Comparison of ENCODE assay signal across 1 cellular context in genomic region chr20:35702824-35703695, GRCh38.
TF ChIP-seq lines count a peak whose summit lies in the region.

No MANE protein-coding gene starts in this region.

TF ChIP-seq in HepG2, 621 proteins besides CTCF, POLR2A, EP300 and RAD21 (continued from another document and continues in another):
- TF ChIP-seq, protein P1, sequence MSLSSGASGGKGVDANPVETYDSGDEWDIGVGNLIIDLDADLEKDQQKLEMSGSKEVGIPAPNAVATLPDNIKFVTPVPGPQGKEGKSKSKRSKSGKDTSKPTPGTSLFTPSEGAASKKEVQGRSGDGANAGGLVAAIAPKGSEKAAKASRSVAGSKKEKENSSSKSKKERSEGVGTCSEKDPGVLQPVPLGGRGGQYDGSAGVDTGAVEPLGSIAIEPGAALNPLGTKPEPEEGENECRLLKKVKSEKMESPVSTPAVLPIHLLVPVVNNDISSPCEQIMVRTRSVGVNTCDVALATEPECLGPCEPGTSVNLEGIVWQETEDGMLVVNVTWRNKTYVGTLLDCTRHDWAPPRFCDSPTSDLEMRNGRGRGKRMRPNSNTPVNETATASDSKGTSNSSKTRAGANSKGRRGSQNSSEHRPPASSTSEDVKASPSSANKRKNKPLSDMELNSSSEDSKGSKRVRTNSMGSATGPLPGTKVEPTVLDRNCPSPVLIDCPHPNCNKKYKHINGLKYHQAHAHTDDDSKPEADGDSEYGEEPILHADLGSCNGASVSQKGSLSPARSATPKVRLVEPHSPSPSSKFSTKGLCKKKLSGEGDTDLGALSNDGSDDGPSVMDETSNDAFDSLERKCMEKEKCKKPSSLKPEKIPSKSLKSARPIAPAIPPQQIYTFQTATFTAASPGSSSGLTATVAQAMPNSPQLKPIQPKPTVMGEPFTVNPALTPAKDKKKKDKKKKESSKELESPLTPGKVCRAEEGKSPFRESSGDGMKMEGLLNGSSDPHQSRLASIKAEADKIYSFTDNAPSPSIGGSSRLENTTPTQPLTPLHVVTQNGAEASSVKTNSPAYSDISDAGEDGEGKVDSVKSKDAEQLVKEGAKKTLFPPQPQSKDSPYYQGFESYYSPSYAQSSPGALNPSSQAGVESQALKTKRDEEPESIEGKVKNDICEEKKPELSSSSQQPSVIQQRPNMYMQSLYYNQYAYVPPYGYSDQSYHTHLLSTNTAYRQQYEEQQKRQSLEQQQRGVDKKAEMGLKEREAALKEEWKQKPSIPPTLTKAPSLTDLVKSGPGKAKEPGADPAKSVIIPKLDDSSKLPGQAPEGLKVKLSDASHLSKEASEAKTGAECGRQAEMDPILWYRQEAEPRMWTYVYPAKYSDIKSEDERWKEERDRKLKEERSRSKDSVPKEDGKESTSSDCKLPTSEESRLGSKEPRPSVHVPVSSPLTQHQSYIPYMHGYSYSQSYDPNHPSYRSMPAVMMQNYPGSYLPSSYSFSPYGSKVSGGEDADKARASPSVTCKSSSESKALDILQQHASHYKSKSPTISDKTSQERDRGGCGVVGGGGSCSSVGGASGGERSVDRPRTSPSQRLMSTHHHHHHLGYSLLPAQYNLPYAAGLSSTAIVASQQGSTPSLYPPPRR (CRISPR knock-in tag; IDR thresholded peaks at IDR 0.05; ENCODE audit: borderline replicate concordance): no peak
- TF ChIP-seq, protein P2, sequence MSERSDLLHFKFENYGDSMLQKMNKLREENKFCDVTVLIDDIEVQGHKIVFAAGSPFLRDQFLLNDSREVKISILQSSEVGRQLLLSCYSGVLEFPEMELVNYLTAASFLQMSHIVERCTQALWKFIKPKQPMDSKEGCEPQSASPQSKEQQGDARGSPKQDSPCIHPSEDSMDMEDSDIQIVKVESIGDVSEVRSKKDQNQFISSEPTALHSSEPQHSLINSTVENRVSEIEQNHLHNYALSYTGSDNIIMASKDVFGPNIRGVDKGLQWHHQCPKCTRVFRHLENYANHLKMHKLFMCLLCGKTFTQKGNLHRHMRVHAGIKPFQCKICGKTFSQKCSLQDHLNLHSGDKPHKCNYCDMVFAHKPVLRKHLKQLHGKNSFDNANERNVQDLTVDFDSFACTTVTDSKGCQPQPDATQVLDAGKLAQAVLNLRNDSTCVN (CRISPR knock-in tag; IDR thresholded peaks at IDR 0.05; ENCODE audit: borderline replicate concordance): no peak
- TF ChIP-seq KDM5A (IDR thresholded peaks at IDR 0.05; ENCODE audit: borderline replicate concordance, low read length) (no peak), TERF1 (CRISPR knock-in tag; IDR thresholded peaks at IDR 0.05) (no peak), ARNT (IDR thresholded peaks at IDR 0.05) (no peak), GTF2F1 (IDR thresholded peaks at IDR 0.05; ENCODE audit: low read length) (no peak), NCOA5 (CRISPR knock-in tag; IDR thresholded peaks at IDR 0.05) (no peak), MLLT10 (CRISPR knock-in tag; IDR thresholded peaks at IDR 0.05) (no peak), AGO1 (IDR thresholded peaks at IDR 0.05; ENCODE audit: low read depth, low read length, poor library complexity, severe bottlenecking) (peak; percentile 1), HOXD1 (CRISPR knock-in tag; IDR thresholded peaks at IDR 0.05) (no peak), DNMT3B (CRISPR knock-in tag; conservative IDR thresholded peaks at IDR 0.05) (no peak), MAFF (IDR thresholded peaks at IDR 0.05; ENCODE audit: low read depth, low read length) (peak; percentile 35; the same call in 1 of the 2 replicates), ZNF337 (CRISPR knock-in tag; IDR thresholded peaks at IDR 0.05; ENCODE audit: borderline replicate concordance, low read depth) (no peak), ZBTB7A (CRISPR knock-in tag; IDR thresholded peaks at IDR 0.05) (no peak), MTF1 (CRISPR knock-in tag; IDR thresholded peaks at IDR 0.05) (no peak), HOXA9 (CRISPR knock-in tag; IDR thresholded peaks at IDR 0.05; ENCODE audit: borderline replicate concordance) (no peak), ARHGAP35 (CRISPR knock-in tag; IDR thresholded peaks at IDR 0.05; ENCODE audit: borderline replicate concordance) (no peak), GPN1 (CRISPR knock-in tag; IDR thresholded peaks at IDR 0.05; ENCODE audit: borderline replicate concordance) (no peak), PTBP1 (IDR thresholded peaks at IDR 0.05; ENCODE audit: low read depth, low read length, poor library complexity, severe bottlenecking) (no peak), ZNF260 (CRISPR knock-in tag; IDR thresholded peaks at IDR 0.05; ENCODE audit: borderline replicate concordance, low read depth) (no peak), MBD4 (IDR thresholded peaks at IDR 0.05; ENCODE audit: borderline replicate concordance, low read length) (no peak; the same call in 1 of the 2 replicates), THYN1 (CRISPR knock-in tag; IDR thresholded peaks at IDR 0.05; ENCODE audit: borderline replicate concordance, low read depth) (no peak), DRAP1 (CRISPR knock-in tag; IDR thresholded peaks at IDR 0.05) (no peak), KLF15 (CRISPR knock-in tag; IDR thresholded peaks at IDR 0.05; ENCODE audit: borderline replicate concordance) (no peak), YY1 (IDR thresholded peaks at IDR 0.05; ENCODE audit: insufficient read depth, insufficient replicate concordance, low read depth, low read length) (no peak), FOXM1 (CRISPR knock-in tag; IDR thresholded peaks at IDR 0.05) (no peak), NFYC (CRISPR knock-in tag; IDR thresholded peaks at IDR 0.05) (no peak), ERF (CRISPR knock-in tag; IDR thresholded peaks at IDR 0.05) (no peak), ETV6 (CRISPR knock-in tag; conservative IDR thresholded peaks at IDR 0.05) (no peak), HNRNPL (IDR thresholded peaks at IDR 0.05; ENCODE audit: low read depth, low read length) (0 out of 2 replicates have a peak, but pooled peaks have one; percentile 30), RFXANK (CRISPR knock-in tag; IDR thresholded peaks at IDR 0.05) (0 out of 2 replicates have a peak, but pooled peaks have one; percentile 31), FIP1L1 (IDR thresholded peaks at IDR 0.05; ENCODE audit: borderline replicate concordance, insufficient read depth, low read depth, low read length) (no peak), TMF1 (CRISPR knock-in tag; IDR thresholded peaks at IDR 0.05; ENCODE audit: low read depth) (no peak), GMEB1 (CRISPR knock-in tag; IDR thresholded peaks at IDR 0.05; ENCODE audit: borderline replicate concordance) (no peak; the same call in 1 of the 2 replicates), ZNF530 (CRISPR knock-in tag; IDR thresholded peaks at IDR 0.05; ENCODE audit: low read depth) (no peak), CENPT (CRISPR knock-in tag; IDR thresholded peaks at IDR 0.05; ENCODE audit: low read depth) (no peak), ZBTB1 (CRISPR knock-in tag; IDR thresholded peaks at IDR 0.05; ENCODE audit: borderline replicate concordance) (no peak), ZNF891 (CRISPR knock-in tag; IDR thresholded peaks at IDR 0.05) (no peak), ZNF572 (CRISPR knock-in tag; IDR thresholded peaks at IDR 0.05) (no peak), ZFP41 (CRISPR knock-in tag; IDR thresholded peaks at IDR 0.05; ENCODE audit: borderline replicate concordance) (no peak), DPF2 (CRISPR knock-in tag; IDR thresholded peaks at IDR 0.05; ENCODE audit: borderline replicate concordance, low read depth) (no peak), ZFP36L2 (CRISPR knock-in tag; IDR thresholded peaks at IDR 0.05) (no peak), HOXA5 (CRISPR knock-in tag; IDR thresholded peaks at IDR 0.05) (no peak), ZNF143 (CRISPR knock-in tag; IDR thresholded peaks at IDR 0.05) (no peak), ZNF124 (CRISPR knock-in tag; IDR thresholded peaks at IDR 0.05) (no peak), ZFP82 (CRISPR knock-in tag; IDR thresholded peaks at IDR 0.05; ENCODE audit: borderline replicate concordance) (no peak), KLF13 (CRISPR knock-in tag; IDR thresholded peaks at IDR 0.05) (no peak), DNMT1 (CRISPR knock-in tag; IDR thresholded peaks at IDR 0.05) (no peak), ZNF446 (CRISPR knock-in tag; IDR thresholded peaks at IDR 0.05) (no peak), ARID3A (IDR thresholded peaks at IDR 0.05; ENCODE audit: low read depth, low read length) (no peak), GFI1 (CRISPR knock-in tag; IDR thresholded peaks at IDR 0.05; ENCODE audit: borderline replicate concordance) (no peak), ZNF292 (CRISPR knock-in tag; IDR thresholded peaks at IDR 0.05; ENCODE audit: borderline replicate concordance, low read depth) (no peak), NKX3-1 (CRISPR knock-in tag; IDR thresholded peaks at IDR 0.05) (peak; percentile 62)
- TF ChIP-seq, protein P3, sequence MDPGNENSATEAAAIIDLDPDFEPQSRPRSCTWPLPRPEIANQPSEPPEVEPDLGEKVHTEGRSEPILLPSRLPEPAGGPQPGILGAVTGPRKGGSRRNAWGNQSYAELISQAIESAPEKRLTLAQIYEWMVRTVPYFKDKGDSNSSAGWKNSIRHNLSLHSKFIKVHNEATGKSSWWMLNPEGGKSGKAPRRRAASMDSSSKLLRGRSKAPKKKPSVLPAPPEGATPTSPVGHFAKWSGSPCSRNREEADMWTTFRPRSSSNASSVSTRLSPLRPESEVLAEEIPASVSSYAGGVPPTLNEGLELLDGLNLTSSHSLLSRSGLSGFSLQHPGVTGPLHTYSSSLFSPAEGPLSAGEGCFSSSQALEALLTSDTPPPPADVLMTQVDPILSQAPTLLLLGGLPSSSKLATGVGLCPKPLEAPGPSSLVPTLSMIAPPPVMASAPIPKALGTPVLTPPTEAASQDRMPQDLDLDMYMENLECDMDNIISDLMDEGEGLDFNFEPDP (CRISPR knock-in tag; conservative IDR thresholded peaks at IDR 0.05): no peak
- TF ChIP-seq, protein P4, sequence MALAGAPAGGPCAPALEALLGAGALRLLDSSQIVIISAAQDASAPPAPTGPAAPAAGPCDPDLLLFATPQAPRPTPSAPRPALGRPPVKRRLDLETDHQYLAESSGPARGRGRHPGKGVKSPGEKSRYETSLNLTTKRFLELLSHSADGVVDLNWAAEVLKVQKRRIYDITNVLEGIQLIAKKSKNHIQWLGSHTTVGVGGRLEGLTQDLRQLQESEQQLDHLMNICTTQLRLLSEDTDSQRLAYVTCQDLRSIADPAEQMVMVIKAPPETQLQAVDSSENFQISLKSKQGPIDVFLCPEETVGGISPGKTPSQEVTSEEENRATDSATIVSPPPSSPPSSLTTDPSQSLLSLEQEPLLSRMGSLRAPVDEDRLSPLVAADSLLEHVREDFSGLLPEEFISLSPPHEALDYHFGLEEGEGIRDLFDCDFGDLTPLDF (CRISPR knock-in tag; IDR thresholded peaks at IDR 0.05): no peak
- TF ChIP-seq, protein P5, sequence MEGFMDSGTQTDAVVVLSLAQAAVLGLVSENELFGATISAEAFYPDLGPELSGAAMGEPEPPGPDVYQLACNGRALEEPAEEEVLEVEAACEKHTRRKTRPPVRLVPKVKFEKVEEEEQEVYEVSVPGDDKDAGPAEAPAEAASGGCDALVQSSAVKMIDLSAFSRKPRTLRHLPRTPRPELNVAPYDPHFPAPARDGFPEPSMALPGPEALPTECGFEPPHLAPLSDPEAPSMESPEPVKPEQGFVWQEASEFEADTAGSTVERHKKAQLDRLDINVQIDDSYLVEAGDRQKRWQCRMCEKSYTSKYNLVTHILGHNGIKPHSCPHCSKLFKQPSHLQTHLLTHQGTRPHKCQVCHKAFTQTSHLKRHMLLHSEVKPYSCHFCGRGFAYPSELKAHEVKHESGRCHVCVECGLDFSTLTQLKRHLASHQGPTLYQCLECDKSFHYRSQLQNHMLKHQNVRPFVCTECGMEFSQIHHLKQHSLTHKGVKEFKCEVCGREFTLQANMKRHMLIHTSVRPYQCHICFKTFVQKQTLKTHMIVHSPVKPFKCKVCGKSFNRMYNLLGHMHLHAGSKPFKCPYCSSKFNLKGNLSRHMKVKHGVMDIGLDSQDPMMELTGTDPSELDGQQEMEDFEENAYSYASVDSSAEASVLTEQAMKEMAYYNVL (CRISPR knock-in tag; IDR thresholded peaks at IDR 0.05; ENCODE audit: borderline replicate concordance): no peak
